ENCODE assay signal across 19 cellular contexts in genomic region chr11:45048313-45048841, GRCh38.
A peak's percentile ranks its signal among the peaks of the same experiment; 100 is the strongest.
DNase-seq lines count a peak whose midpoint lies in the region; ATAC-seq, FAIRE-seq and TF ChIP-seq lines count a peak whose summit lies in the region.
"Had no signal": no experiment of that assay in that cellular context is flagged by ENCODE, and none has a peak within 500 bp of the region (broad histone marks: within the 10 kb centered on the region; RNA-seq: fewer than 3 reads in every experiment).

No MANE protein-coding gene starts in this region.

- H4K91ac ChIP-seq in H1 (replicated peaks; ENCODE audit: insufficient read length, low read length), result no peak overlapping the region

- peak overlapping the region; percentile 37 for H3K27ac Mint-ChIP-seq in stimulated activated naive CD8-positive, alpha-beta T cell treated with anti-CD3 and anti-CD28 coated beads, Interleukin-15, Interleukin-2, amounts not matched to agents 100 ng/mL and 50 ng/mL, for 24 hours
- no peak overlapping the region for H3K27ac Mint-ChIP-seq in CD4-positive, alpha-beta T cell
- H3K27ac Mint-ChIP-seq: immature natural killer cell; nephron; stimulated activated naive B cell treated with anti-CD40 and anti-IgM and Interleukin-4, amounts not matched to agents 10 μg/mL and 1 μg/mL and 100 μg/mL, for 72 hours had no signal

- H3K36me3 Mint-ChIP-seq in stimulated activated naive CD8-positive, alpha-beta T cell treated with anti-CD3 and anti-CD28 coated beads, Interleukin-15, Interleukin-2, amounts not matched to agents 100 ng/mL and 50 ng/mL, for 24 hours (ENCODE audit: low read depth), result no peaks in the 10 kb centered on the region
- no peaks in the 10 kb centered on the region for H3K36me3 Mint-ChIP-seq in CD4-positive, alpha-beta T cell (ENCODE audit: low read depth)
- H3K36me3 Mint-ChIP-seq: CD4-positive, alpha-beta memory T cell had no signal

- no peak overlapping the region for H3K23ac ChIP-seq in H1 (ENCODE audit: insufficient read length)

- H3K4me3 ChIP-seq in H1 (ENCODE audit: extremely low read depth in 1 of 4, insufficient read depth in 2 of 4, low read depth in 3 of 4, low read length in 4 of 4) (no peak overlapping the region), smooth muscle cell (no peak overlapping the region)
- H3K4me3 ChIP-seq: tibial nerve had no signal

- no peaks in the 10 kb centered on the region for H3K27me3 Mint-ChIP-seq in stimulated activated naive CD8-positive, alpha-beta T cell treated with anti-CD3 and anti-CD28 coated beads, Interleukin-15, Interleukin-2, amounts not matched to agents 100 ng/mL and 50 ng/mL, for 24 hours
- no peaks in the 10 kb centered on the region for H3K27me3 Mint-ChIP-seq in CD4-positive, alpha-beta T cell

- H3K4me1 ChIP-seq in H1 (replicated peaks in 1 of 4; ENCODE audit: control insufficient read depth in 3 of 4, insufficient read depth in 4 of 4, low read length in 3 of 4), result no peaks in the 10 kb centered on the region; a peak in 2 of 7 replicates
- no peaks in the 10 kb centered on the region for H3K4me1 ChIP-seq in smooth muscle cell (ENCODE audit: low read depth)

- no peak overlapping the region for H3K4ac ChIP-seq in H1 (replicated peaks; ENCODE audit: insufficient read length, low read depth, low read length)

- H3K56ac ChIP-seq in H1 (replicated peaks; ENCODE audit: insufficient read length, low read depth, low read length), result no peak overlapping the region

- TF ChIP-seq POLR2A in H1 (IDR thresholded peaks at IDR 0.05; ENCODE audit: control extremely low read depth in 1 of 2, low read depth in 2 of 2, low read length in 2 of 2), result no peak

- H3K79me2 ChIP-seq in H1 (ENCODE audit: control insufficient read depth in 1 of 2, insufficient read depth in 2 of 2, low read length in 2 of 2) (no peaks in the 10 kb centered on the region), smooth muscle cell (ENCODE audit: low read depth) (no peaks in the 10 kb centered on the region)

- H2BK20ac ChIP-seq in H1 (ENCODE audit: low read length), result 0 out of 2 replicates have a peak overlapping the region, but pooled peaks have one; percentile 32

- no peak overlapping the region for H3K4me2 ChIP-seq in H1 (ENCODE audit: insufficient read depth in 1 of 2, low read depth in 2 of 2, low read length in 2 of 2)
- no peak overlapping the region for H3K4me2 ChIP-seq in smooth muscle cell

- H4K5ac ChIP-seq in H1 (ENCODE audit: insufficient read length, low read depth, low read length), result no peak overlapping the region

- H4K20me1 ChIP-seq in H1 (replicated peaks in 1 of 2; ENCODE audit: control insufficient read depth in 1 of 2, insufficient read depth in 2 of 2, low read length in 2 of 2) (no peaks in the 10 kb centered on the region), smooth muscle cell (ENCODE audit: low read depth) (no peaks in the 10 kb centered on the region)

- H3K27ac ChIP-seq in H1 (ENCODE audit: low read depth, low read length) (no peak overlapping the region), smooth muscle cell (ENCODE audit: low read depth) (no peak overlapping the region)
- no peak overlapping the region for H3K27ac ChIP-seq in CD4-positive, alpha-beta T cell (ENCODE audit: low read depth, low read length)
- H3K27ac ChIP-seq: tibial nerve had no signal

- H3K18ac ChIP-seq in H1 (ENCODE audit: extremely low read depth, low read length), result peak overlapping the region; percentile 32; the same call in 1 of the 2 replicates

- H3K36me3 ChIP-seq in H1 (ENCODE audit: control insufficient read depth in 2 of 4, insufficient read depth in 4 of 4, low read length in 3 of 4) (no peaks in the 10 kb centered on the region; a peak in 1 of 8 replicates), smooth muscle cell (ENCODE audit: low read depth) (no peaks in the 10 kb centered on the region)
- H3K36me3 ChIP-seq: tibial nerve had no signal

- TF ChIP-seq CTCF in H1 (IDR thresholded peaks at IDR 0.05; ENCODE audit: control extremely low read depth in 1 of 3, insufficient read depth in 1 of 3, low read depth in 1 of 3, low read length in 3 of 3) (no peak), smooth muscle cell (IDR thresholded peaks at IDR 0.05; ENCODE audit: borderline replicate concordance, insufficient read depth, poor library complexity, severe bottlenecking) (no peak)
- no peak for TF ChIP-seq CTCF in CD4-positive, alpha-beta T cell (IDR thresholded peaks at IDR 0.05)

- no peak overlapping the region for H3K14ac ChIP-seq in H1 (ENCODE audit: insufficient read length)

- 91% methylated on average over 7 of the region's 7 CpGs; no CpG with 5 or more reads in 1 of the 2 experiments for WGBS in H1 (ENCODE audit: extremely low coverage in 1 of 2, insufficient coverage in 1 of 2, insufficient read length in 1 of 2, insufficient replicate concordance in 2 of 2, low coverage in 1 of 2, low lambda C conversion rate in 2 of 2, missing lambda C conversion rate in 1 of 2), 2 experiments
- 87% methylated on average over 7 of the region's 7 CpGs for WGBS in smooth muscle cell (ENCODE audit: low lambda C conversion rate)

- POLR2A ChIA-PET in H1 (lab: Charles Lee; ENCODE audit: partially characterized antibody), result interaction anchor here (0.6 kb wide), 1 partner anchor 117 kb away, joined by 3 read pairs; no protein-coding TSS in a partner anchor
- POLR2A ChIA-PET in CD4-positive, alpha-beta T cell (lab: Charles Lee), result no interaction called here

- no peak overlapping the region for H2AFZ ChIP-seq in H1 (ENCODE audit: low read length)
- H2AFZ ChIP-seq in smooth muscle cell (ENCODE audit: low read depth), result no peak overlapping the region

- no peak for FAIRE-seq in H1 (lab: Jason Lieb, UNC)

- no peak overlapping the region; the same call in 1 of the 2 replicates for H2BK15ac ChIP-seq in H1 (ENCODE audit: low read length)

- H3K9me3 ChIP-seq in H1 (ENCODE audit: insufficient read depth in 2 of 2, low read depth in 1 of 2, low read length in 1 of 2) (no peaks in the 10 kb centered on the region), smooth muscle cell (replicated peaks; ENCODE audit: low read depth) (no peaks in the 10 kb centered on the region)
- no peaks in the 10 kb centered on the region for H3K9me3 ChIP-seq in CD4-positive, alpha-beta T cell (ENCODE audit: control insufficient read depth, low read length)
- H3K9me3 ChIP-seq: tibial nerve had no signal

- H3K79me1 ChIP-seq in H1 (ENCODE audit: low read depth, low read length), result no peaks in the 10 kb centered on the region

- peaks cover 6% of the 10 kb centered on the region for H3K4me1 Mint-ChIP-seq in stimulated activated naive CD8-positive, alpha-beta T cell treated with anti-CD3 and anti-CD28 coated beads, Interleukin-15, Interleukin-2, amounts not matched to agents 100 ng/mL and 50 ng/mL, for 24 hours (ENCODE audit: low read depth)
- H3K4me1 Mint-ChIP-seq in CD4-positive, alpha-beta T cell (ENCODE audit: low read depth), result no peaks in the 10 kb centered on the region

- no peak for DNase-seq in stimulated activated naive CD8-positive, alpha-beta T cell treated with anti-CD3 and anti-CD28 coated beads, Interleukin-15, Interleukin-2, amounts not matched to agents 100 U/mL and 50 U/mL, for 24 hours
- DNase-seq in H1 (ENCODE audit: low read depth in 1 of 2, low spot score in 2 of 2) (no peak), left lobe of liver (ENCODE audit: low spot score) (no peak), smooth muscle cell (lab: John Stamatoyannopoulos, UW; ENCODE audit: unreplicated experiment) (no peak), middle frontal gyrus (ENCODE audit: extremely low spot score, low spot score) (no peak)
- no peak for DNase-seq in activated CD4-positive, alpha-beta T cell treated with anti-CD3 and anti-CD28 coated beads for 48 hours
- no peak for DNase-seq in CD4-positive, alpha-beta T cell
- DNase-seq: activated CD4-positive, CD25-positive, alpha-beta regulatory T cell treated with anti-CD3 and anti-CD28 coated beads, Interleukin-2, amount 50 U/mL, for 72 hours; activated gamma-delta T cell; CD4-positive, alpha-beta memory T cell; head of caudate nucleus; immature natural killer cell; NCI-H2107; NCI-H526 treated with DMSO at 0.1 percent for 48 hours; SHP77; stimulated activated naive B cell treated with anti-CD40 and anti-IgM and Interleukin-4, amounts not matched to agents 10 μg/mL and 1 μg/mL and 100 μg/mL, for 72 hours had no signal

- no peak overlapping the region; the same call in 1 of the 2 replicates for H4K8ac ChIP-seq in H1 (ENCODE audit: extremely low read depth, insufficient read depth, low read length)

- H2BK12ac ChIP-seq in H1 (ENCODE audit: low read depth, low read length), result peak overlapping the region; percentile 88; the same call in 1 of the 2 replicates

- no peak overlapping the region for H3K4me3 Mint-ChIP-seq in stimulated activated naive CD8-positive, alpha-beta T cell treated with anti-CD3 and anti-CD28 coated beads, Interleukin-15, Interleukin-2, amounts not matched to agents 100 ng/mL and 50 ng/mL, for 24 hours
- H3K4me3 Mint-ChIP-seq in CD4-positive, alpha-beta T cell, result no peak overlapping the region
- H3K4me3 Mint-ChIP-seq: CD4-positive, alpha-beta memory T cell; immature natural killer cell; nephron; stimulated activated naive B cell treated with anti-CD40 and anti-IgM and Interleukin-4, amounts not matched to agents 10 μg/mL and 1 μg/mL and 100 μg/mL, for 72 hours had no signal

- intact Hi-C loops in CD4-positive, alpha-beta T cell (cut with DNase I, micrococcal nuclease), result no loop called here

- no peaks in the 10 kb centered on the region for H3F3A ChIP-seq in smooth muscle cell (ENCODE audit: low read depth)

- ATAC-seq in stimulated activated naive CD8-positive, alpha-beta T cell treated with anti-CD3 and anti-CD28 coated beads, Interleukin-15, Interleukin-2, amounts not matched to agents 100 U/mL and 50 U/mL, for 24 hours, result no peak
- peak; percentile 50 for ATAC-seq in left lobe of liver
- ATAC-seq in CD4-positive, alpha-beta T cell (ENCODE audit: poor library complexity), result no peak
- ATAC-seq: stimulated activated naive B cell treated with anti-CD40 and anti-IgM and Interleukin-4, amounts not matched to agents 10 μg/mL and 1 μg/mL and 100 μg/mL, for 72 hours had no signal

- TF ChIP-seq EP300 in H1 (IDR thresholded peaks at IDR 0.05; ENCODE audit: borderline replicate concordance in 1 of 2, low read depth in 2 of 2, low read length in 2 of 2), result no peak

- peaks cover 7% of the 10 kb centered on the region for H3K9me3 Mint-ChIP-seq in stimulated activated naive CD8-positive, alpha-beta T cell treated with anti-CD3 and anti-CD28 coated beads, Interleukin-15, Interleukin-2, amounts not matched to agents 100 ng/mL and 50 ng/mL, for 24 hours
- no peaks in the 10 kb centered on the region for H3K9me3 Mint-ChIP-seq in CD4-positive, alpha-beta T cell
- H3K9me3 Mint-ChIP-seq: immature natural killer cell, nephron had no signal

- no peak overlapping the region for H2BK5ac ChIP-seq in H1 (ENCODE audit: low read depth, low read length)

- CTCF ChIA-PET in H1 (lab: Charles Lee; ENCODE audit: partially characterized antibody), result interaction anchor here (0.8 to 1.7 kb wide), 4 partner anchors 32 to 55 kb away, joined by 3 read pairs; no protein-coding TSS in a partner anchor
- CTCF ChIA-PET in CD4-positive, alpha-beta T cell (lab: Charles Lee), result no interaction called here

- no peak overlapping the region for H3K9ac ChIP-seq in H1 (replicated peaks in 1 of 4; ENCODE audit: extremely low read depth in 1 of 4, low read depth in 3 of 4, low read length in 3 of 4)
- no peak overlapping the region for H3K9ac ChIP-seq in smooth muscle cell (ENCODE audit: low read depth)

- H2BK120ac ChIP-seq in H1 (replicated peaks; ENCODE audit: low read depth, low read length), result no peak overlapping the region

- H3K27me3 ChIP-seq in H1 (replicated peaks in 1 of 4; ENCODE audit: control insufficient read depth in 3 of 4, extremely low read depth in 1 of 4, insufficient read depth in 3 of 4, low read length in 3 of 4), result 0 out of 7 replicates have a peak, but pooled peaks cover 0 to 1% (median 0%) of the 10 kb centered on the region in 4 experiments
- H3K27me3 ChIP-seq in smooth muscle cell (ENCODE audit: low read depth), result no peaks in the 10 kb centered on the region
- H3K27me3 ChIP-seq in CD4-positive, alpha-beta T cell (ENCODE audit: control insufficient read depth, insufficient read depth, low read length), result no peaks in the 10 kb centered on the region
- H3K27me3 ChIP-seq: tibial nerve had no signal

- no peak overlapping the region for H2AK5ac ChIP-seq in H1 (ENCODE audit: low read depth, low read length)

- no peaks in the 10 kb centered on the region for H3K23me2 ChIP-seq in H1 (ENCODE audit: low read depth, low read length)

- no peak for TF ChIP-seq RAD21 in H1 (IDR thresholded peaks at IDR 0.05 in 1 of 2, conservative IDR thresholded peaks at IDR 0.05 in 1 of 2; ENCODE audit: low read depth in 2 of 2, low read length in 2 of 2)
